ENCODE assay signal across 18 cellular contexts in the genomic region with DNA sequence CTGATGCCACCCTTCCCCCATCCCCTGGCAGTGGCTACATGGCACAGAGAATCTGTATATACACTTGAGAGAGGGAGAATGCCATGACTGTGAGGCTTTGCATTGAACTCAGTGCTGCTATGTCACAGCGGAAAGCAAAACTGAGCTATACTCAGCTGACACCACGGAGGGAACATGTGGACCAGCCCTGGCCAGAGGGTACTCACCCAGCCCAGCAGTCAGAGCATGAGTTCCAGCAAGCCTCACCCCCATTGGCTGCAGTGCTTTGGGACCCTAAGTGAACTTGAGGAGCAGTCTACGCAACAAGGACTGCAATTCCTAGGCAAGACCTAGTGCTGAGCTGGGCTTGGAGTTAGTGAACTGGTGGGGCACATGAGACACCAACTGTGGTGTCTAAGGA. TPM values are rescaled to one million over a fixed set of nuclear protein-coding genes. Genes with fewer than 3 reads are reported as not detected.
A peak's percentile ranks its signal among the peaks of the same experiment; 100 is the strongest.
DNase-seq lines count a peak whose midpoint lies in the region; ATAC-seq and TF ChIP-seq lines count a peak whose summit lies in the region.
"Had no signal": no experiment of that assay in that cellular context is flagged by ENCODE, and none has a peak within 500 bp of the region (broad histone marks: within the 10 kb centered on the region; RNA-seq: fewer than 3 reads in every experiment).

No MANE protein-coding gene starts in this region.

- no peak for TF ChIP-seq POLR2A in esophagus muscularis mucosa (IDR thresholded peaks at IDR 0.05; ENCODE audit: low read depth)
- TF ChIP-seq POLR2A in sigmoid colon (IDR thresholded peaks at IDR 0.05) = no peak

- DNase-seq in ecto neural progenitor cell (ENCODE audit: low spot score) (peak; percentile 16), esophagus muscularis mucosa (ENCODE audit: extremely low spot score) (peak; percentile 79), sigmoid colon (peak; percentile 17), SW 1271 (lab: John Stamatoyannopoulos, UW) (no peak), NOMO-1 treated with dmso at 0.1 percent for 144 hours (lab: John Stamatoyannopoulos, UW; ENCODE audit: unreplicated experiment) (no peak)
- DNase-seq: ACHN; CD4-positive, alpha-beta memory T cell; DMS153; DMS79; GDM1; H7; HFFc6 had no signal

- ATAC-seq in HG03342 (IDR thresholded peaks at IDR 0.05; ENCODE audit: unreplicated experiment) = no peak
- ATAC-seq: GM23338, HCT116, HepG2 had no signal

- intact Hi-C loops in esophagus muscularis mucosa (cut with DNase I) (no loop called here), sigmoid colon (cut with DNase I) (no loop called here)

- whole genome bisulfite sequencing in esophagus muscularis mucosa = 90% methylated on average over 3 of the region's 3 CpGs
- 94 to 99% methylated on average over 3 of the region's 3 CpGs for WGBS in sigmoid colon, 2 donors

- H3K4me1 ChIP-seq in esophagus muscularis mucosa (peaks cover 4 to 16% (median 12%) of the 10 kb centered on the region in 4 donors), sigmoid colon (peaks cover 0 to 12% (median 0%) of the 10 kb centered on the region in 4 donors)
- H3K4me1 ChIP-seq: BLaER1 had no signal

- H3K27me3 ChIP-seq in esophagus muscularis mucosa (no peaks in the 10 kb centered on the region), sigmoid colon (no peaks in the 10 kb centered on the region)
- H3K27me3 ChIP-seq: BLaER1 had no signal

- TF ChIP-seq CTCF in esophagus muscularis mucosa (IDR thresholded peaks at IDR 0.05) = no peak
- no peak for TF ChIP-seq CTCF in sigmoid colon (IDR thresholded peaks at IDR 0.05)

- H3K36me3 ChIP-seq in esophagus muscularis mucosa = no peaks in the 10 kb centered on the region
- no peaks in the 10 kb centered on the region for H3K36me3 ChIP-seq in sigmoid colon
- H3K36me3 ChIP-seq: BLaER1 had no signal

- no peak for TF ChIP-seq EP300 in esophagus muscularis mucosa (IDR thresholded peaks at IDR 0.05)
- TF ChIP-seq EP300 in sigmoid colon (IDR thresholded peaks at IDR 0.05) = no peak

- H3K4me3 ChIP-seq in esophagus muscularis mucosa = no peak overlapping the region
- H3K4me3 ChIP-seq in sigmoid colon = no peak overlapping the region
- H3K4me3 ChIP-seq: BLaER1, GM23338 had no signal

- H3K27ac ChIP-seq in esophagus muscularis mucosa (replicated peaks in 1 of 4) (no peak overlapping the region), sigmoid colon (no peak overlapping the region)
- H3K27ac ChIP-seq: BLaER1 had no signal

- H3K9me3 ChIP-seq in esophagus muscularis mucosa (no peaks in the 10 kb centered on the region), sigmoid colon (no peaks in the 10 kb centered on the region)
- H3K9me3 ChIP-seq: BLaER1 had no signal

RNA-seq across cellular contexts. Expression of a gene that starts 10.3 kb away (rescaled TPM):
- total RNA-seq in esophagus muscularis mucosa (under 1 TPM in 3 of 4 donors, not detected in 1; 0.23 to 0.45 (median 0.33) TPM), sigmoid colon (1 to 10 TPM in 1 of 4 donors, not detected in 3; 1.4 TPM)
- polyA plus RNA-seq in sigmoid colon = 100 to 1,000 TPM in 1 of 3 donors, 10 to 100 TPM in 2; 30.6 to 155 (median 64.0) TPM
- total RNA-seq: CD4-positive, alpha-beta memory T cell; GM23338; H7; HepG2; HFFc6 had no signal
- polyA plus RNA-seq: CD4-positive, alpha-beta memory T cell; GM23338; HepG2 had no signal

RNA-seq across cellular contexts. Expression of a gene that starts 41.4 kb away (rescaled TPM):
- total RNA-seq in esophagus muscularis mucosa = 10 to 100 TPM; 11.6 to 47.7 (median 35.5) TPM
- total RNA-seq in sigmoid colon = 10 to 100 TPM; 19.9 to 28.1 (median 24.1) TPM
- 100 to 1,000 TPM; 126 to 150 (median 127) TPM for polyA plus RNA-seq in sigmoid colon
- total RNA-seq: GM23338, H7, HepG2, HFFc6 had no signal
- polyA plus RNA-seq: HepG2, IgD-negative memory B cell had no signal

RNA-seq across cellular contexts. Expression of a gene that starts 41.9 kb away (rescaled TPM):
- total RNA-seq in esophagus muscularis mucosa (10 to 100 TPM; 19.5 to 58.2 (median 54.1) TPM), sigmoid colon (10 to 100 TPM; 47.4 to 52.3 (median 48.3) TPM)
- 100 to 1,000 TPM; 144 to 246 (median 151) TPM for polyA plus RNA-seq in sigmoid colon
- total RNA-seq: HepG2, HFFc6 had no signal
- polyA plus RNA-seq: CD4-positive, alpha-beta memory T cell; HepG2 had no signal

Comparison
In these comparisons a context has a peak if more than half of its experiments do, and no peak if none do; other contexts are left out.
1. DNase-seq: peak in ecto neural progenitor cell (single experiment), esophagus muscularis mucosa (single experiment) and sigmoid colon (single experiment); none in SW 1271 (0 of 2) and NOMO-1 treated with dmso at 0.1 percent for 144 hours (single experiment).